ENCODE assay signal across 8 cellular contexts in the genomic region with DNA sequence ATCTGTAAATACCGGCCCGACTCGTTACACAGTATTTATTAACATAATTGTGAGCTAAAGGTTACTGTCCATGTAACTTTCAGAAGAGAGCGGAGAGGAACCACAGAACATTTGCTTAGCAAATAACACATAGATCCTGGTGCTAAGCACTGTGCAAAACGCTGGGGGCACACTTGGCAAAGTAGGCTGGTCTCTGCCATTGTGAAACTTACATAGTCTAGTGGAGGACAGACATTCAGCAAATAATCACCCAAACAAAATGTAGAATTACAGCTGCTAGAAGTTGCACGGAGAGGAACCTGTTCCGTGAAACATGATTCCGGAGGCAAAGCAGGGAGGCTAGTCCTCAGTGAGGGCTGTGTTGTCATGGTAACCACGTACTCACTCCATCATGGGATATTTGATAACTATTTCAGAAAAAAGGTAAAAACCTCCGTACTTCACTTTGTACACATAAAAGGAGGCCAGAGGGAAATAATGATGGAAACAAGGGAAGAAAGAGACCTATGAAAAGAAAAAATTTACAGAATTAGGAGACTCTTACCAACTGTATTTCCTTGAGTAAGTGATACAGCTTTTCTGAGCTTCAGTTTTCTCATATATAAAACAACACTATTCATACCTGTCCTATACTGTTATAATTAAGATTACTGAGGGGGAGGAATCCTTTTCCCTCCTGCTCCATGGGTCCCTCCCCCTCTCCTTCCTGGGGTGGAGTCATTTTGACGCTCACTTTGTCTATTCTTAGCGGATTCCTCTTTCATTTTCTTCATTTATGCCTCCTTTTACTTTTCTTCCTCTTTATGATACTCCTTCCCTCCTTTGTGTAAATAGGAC. TPM values are rescaled to one million over a fixed set of nuclear protein-coding genes. Genes with fewer than 3 reads are reported as not detected.
DNase-seq lines count a peak whose midpoint lies in the region; ATAC-seq lines count a peak whose summit lies in the region.

No MANE protein-coding gene starts in this region.

- H3K4me3 ChIP-seq in SJCRH30 = peak overlapping the region; percentile 58

- peak overlapping the region; percentile 76 to 96 (median 88) for H3K4me3 Mint-ChIP-seq in IgD-negative memory B cell

- no peaks in the 10 kb centered on the region for H3K9me3 Mint-ChIP-seq in IgD-negative memory B cell

- ATAC-seq in GM21576 (IDR thresholded peaks at IDR 0.05; ENCODE audit: unreplicated experiment) (peak; percentile 65), left lobe of liver (peak; percentile 35)

- H3K36me3 ChIP-seq in SJCRH30 = no peaks in the 10 kb centered on the region

- H3K4me1 ChIP-seq in SJCRH30 = peaks cover 3% of the 10 kb centered on the region; the same call in 1 of the 2 replicates

- H3K36me3 Mint-ChIP-seq in IgD-negative memory B cell = no peaks in the 10 kb centered on the region

- H3K27me3 ChIP-seq in SJCRH30 = peaks cover 19% of the 10 kb centered on the region; the same call in 1 of the 2 replicates

- H3K4me1 Mint-ChIP-seq in IgD-negative memory B cell = peaks cover 17 to 34% (median 27%) of the 10 kb centered on the region in 3 donors

- peaks cover 5% of the 10 kb centered on the region for H3K27me3 Mint-ChIP-seq in IgD-negative memory B cell

- H3K9me3 ChIP-seq in SJCRH30 (replicated peaks) = no peaks in the 10 kb centered on the region

- DNase-seq in GM03348 (ENCODE audit: low spot score) = peak; percentile 41
- DNase-seq in SJCRH30 = peak; percentile 10 to 29
- peak in 20 of 61 donors; percentile 20 to 83 (median 56) for DNase-seq in caudate nucleus (lab: John Stamatoyannopoulos, UW)
- no peak for DNase-seq in left lobe of liver (ENCODE audit: low spot score)
- DNase-seq in stimulated activated CD8-positive, alpha-beta memory T cell treated with anti-CD3 and anti-CD28 coated beads, Interleukin-4, amount 100 ng/mL, for 24 hours (ENCODE audit: low read depth) = peak; percentile 14
- no peak for DNase-seq in COLO829 (ENCODE audit: low spot score)

- H3K27ac Mint-ChIP-seq in IgD-negative memory B cell = peak overlapping the region; percentile 84 to 99 (median 98)

- H3K27ac ChIP-seq in SJCRH30 = no peak overlapping the region
- peak overlapping the region; percentile 89 for H3K27ac ChIP-seq in caudate nucleus (ENCODE audit: low read depth, low read length)

RNA-seq across cellular contexts. Expression of a gene that starts 0.8 kb away (rescaled TPM):
- 17.5 TPM for polyA plus RNA-seq in IgD-negative memory B cell
- total RNA-seq in SJCRH30 (2014; rRNA removed; shearing (Covaris generic)) = 0.10 and 0.28 TPM in 2 replicates
- 23.6 TPM for total RNA-seq in left lobe of liver

Comparison
In these comparisons a context has a peak if more than half of its experiments do, and no peak if none do; other contexts are left out.
1. DNase-seq: peak in GM03348 (single experiment), SJCRH30 (2 of 2) and stimulated activated CD8-positive, alpha-beta memory T cell treated with anti-CD3 and anti-CD28 coated beads, Interleukin-4, amount 100 ng/mL, for 24 hours (single experiment); none in left lobe of liver (single experiment) and COLO829 (single experiment).
2. RNA of a gene that starts 0.8 kb away (total RNA-seq): 23.6 TPM in left lobe of liver (single experiment); 0.10 to 0.28 TPM in SJCRH30; every median in the first group is over 10 times any median in the second.